In genomic region chr3:95627697-95628096, GRCh38 we compare ENCODE assay signal across 28 cellular contexts.
A peak's percentile ranks its signal among the peaks of the same experiment; 100 is the strongest.
DNase-seq lines count a peak whose midpoint lies in the region; ATAC-seq lines count a peak whose summit lies in the region.
"Had no signal": no experiment of that assay in that cellular context is flagged by ENCODE, and none has a peak within 500 bp of the region (broad histone marks: within the 10 kb centered on the region; RNA-seq: fewer than 3 reads in every experiment).

No MANE protein-coding gene starts in this region.

- H2BK15ac ChIP-seq in neuronal stem cell (ENCODE audit: low read length): no peak overlapping the region

- no peak overlapping the region for H3K18ac ChIP-seq in neuronal stem cell (ENCODE audit: low read length)

- H3K27ac ChIP-seq in HUES64 (ENCODE audit: low read depth, low read length): peak overlapping the region; percentile 10; the same call in 1 of the 2 replicates
- H3K27ac ChIP-seq in neuronal stem cell (replicated peaks; ENCODE audit: low read length): no peak overlapping the region
- H3K27ac ChIP-seq: 22Rv1, SJCRH30 had no signal

- no peak overlapping the region for H3K4ac ChIP-seq in neuronal stem cell (ENCODE audit: low read length)

- 95% methylated on average over 2 of the region's 2 CpGs for WGBS in HUES64
- no CpG with 5 or more reads among the region's 2 CpGs for WGBS in neuronal stem cell (ENCODE audit: extremely low coverage in 2 of 2, insufficient read length in 2 of 2, insufficient replicate concordance in 1 of 2), 2 donors

- peak; percentile 5 for DNase-seq in glomerular visceral epithelial cell (ENCODE audit: extremely low spot score)
- DNase-seq in neuronal stem cell (ENCODE audit: low spot score): no peak
- no peak for DNase-seq in stimulated activated naive B cell treated with anti-CD40 and anti-IgM and Interleukin-4, amounts not matched to agents 10 μg/mL and 1 μg/mL and 100 μg/mL, for 72 hours
- no peak for DNase-seq in superior temporal gyrus (ENCODE audit: extremely low spot score)
- DNase-seq in midbrain (lab: John Stamatoyannopoulos, UW): no peak
- DNase-seq: ACHN; BE2C; CD8-positive, alpha-beta memory T cell; DMS79 treated with DMSO at 0.1 percent for 48 hours; GF-D8; GOT3; Karpas-422; NCI-H1092; NCI-H1436; NCI-H187; NCI-H2081 treated with DMSO at 0.1 percent for 48 hours; NCI-H2171; NCI-H345; NCI-H510A treated with DMSO at 0.1 percent for 48 hours; PC-3; SJCRH30 had no signal

- no peaks in the 10 kb centered on the region for H3K36me3 Mint-ChIP-seq in stimulated activated naive B cell treated with anti-CD40 and anti-IgM and Interleukin-4, amounts not matched to agents 10 μg/mL and 1 μg/mL and 100 μg/mL, for 72 hours
- H3K36me3 Mint-ChIP-seq: CD14-positive monocyte; CD8-positive, alpha-beta memory T cell had no signal

- H3K9me3 Mint-ChIP-seq in stimulated activated naive B cell treated with anti-CD40 and anti-IgM and Interleukin-4, amounts not matched to agents 10 μg/mL and 1 μg/mL and 100 μg/mL, for 72 hours: no peaks in the 10 kb centered on the region

- H2BK120ac ChIP-seq in neuronal stem cell (ENCODE audit: low read depth, low read length): no peak overlapping the region

- no peak overlapping the region for H4K91ac ChIP-seq in neuronal stem cell (ENCODE audit: low read depth, low read length, poor library complexity)

- H3K9ac ChIP-seq in HUES64 (ENCODE audit: low read depth, low read length): no peak overlapping the region
- H3K9ac ChIP-seq in neuronal stem cell (ENCODE audit: low read depth, low read length, poor library complexity): no peak overlapping the region

- H3K4me1 ChIP-seq in HUES64 (ENCODE audit: insufficient read depth, low read length) (peaks cover 29% of the 10 kb centered on the region), neuronal stem cell (ENCODE audit: control insufficient read depth in 2 of 2, insufficient read depth in 1 of 2, low read depth in 1 of 2, low read length in 2 of 2) (no peaks in the 10 kb centered on the region)
- H3K4me1 ChIP-seq: BE2C, SJCRH30 had no signal

- peak; percentile 54 for ATAC-seq in GM18511 (IDR thresholded peaks at IDR 0.05; ENCODE audit: unreplicated experiment)
- ATAC-seq in stimulated activated naive B cell treated with anti-CD40 and anti-IgM and Interleukin-4, amounts not matched to agents 10 μg/mL and 1 μg/mL and 100 μg/mL, for 72 hours (replicated peaks): no peak
- ATAC-seq: HCT116, HepG2, PC-3, SK-N-SH treated with all-trans-retinoic acid at 6 μM for 48 hours had no signal

- peak overlapping the region; percentile 60 for H2AFZ ChIP-seq in neuronal stem cell (ENCODE audit: low read length)

- H3K79me1 ChIP-seq in neuronal stem cell (ENCODE audit: low read depth, low read length): no peaks in the 10 kb centered on the region

- no peaks in the 10 kb centered on the region for H3K9me3 ChIP-seq in HUES64 (ENCODE audit: insufficient read depth, low read depth, low read length)
- no peaks in the 10 kb centered on the region for H3K9me3 ChIP-seq in neuronal stem cell (replicated peaks in 1 of 2; ENCODE audit: control insufficient read depth in 2 of 2, insufficient read depth in 1 of 2, low read depth in 1 of 2, low read length in 2 of 2)
- H3K9me3 ChIP-seq: BE2C, SJCRH30 had no signal

- H3K23ac ChIP-seq in neuronal stem cell (ENCODE audit: low read depth, low read length, poor library complexity): no peak overlapping the region

- no peak overlapping the region for H2BK5ac ChIP-seq in neuronal stem cell (ENCODE audit: low read length)

- H3K27me3 ChIP-seq in HUES64 (ENCODE audit: insufficient read depth, low read length) (no peaks in the 10 kb centered on the region), neuronal stem cell (ENCODE audit: control insufficient read depth in 3 of 3, insufficient read depth in 3 of 3, low read depth in 1 of 3, low read length in 3 of 3) (no peaks in the 10 kb centered on the region)
- H3K27me3 ChIP-seq: BE2C, SJCRH30 had no signal

- H2BK12ac ChIP-seq in neuronal stem cell (ENCODE audit: low read length): no peak overlapping the region

- no peak overlapping the region for H2AK5ac ChIP-seq in neuronal stem cell (ENCODE audit: low read depth, low read length)

- no peaks in the 10 kb centered on the region for H3K4me1 Mint-ChIP-seq in stimulated activated naive B cell treated with anti-CD40 and anti-IgM and Interleukin-4, amounts not matched to agents 10 μg/mL and 1 μg/mL and 100 μg/mL, for 72 hours
- H3K4me1 Mint-ChIP-seq: CD14-positive monocyte; CD8-positive, alpha-beta memory T cell had no signal

- H3K36me3 ChIP-seq in HUES64 (ENCODE audit: insufficient read depth, low read length) (no peaks in the 10 kb centered on the region), neuronal stem cell (replicated peaks in 1 of 2; ENCODE audit: control insufficient read depth in 2 of 2, insufficient read depth in 2 of 2, low read length in 2 of 2) (no peaks in the 10 kb centered on the region)
- H3K36me3 ChIP-seq: BE2C, SJCRH30 had no signal

- no peak overlapping the region for H4K8ac ChIP-seq in neuronal stem cell (ENCODE audit: low read depth, low read length)

- H3K27ac Mint-ChIP-seq in stimulated activated naive B cell treated with anti-CD40 and anti-IgM and Interleukin-4, amounts not matched to agents 10 μg/mL and 1 μg/mL and 100 μg/mL, for 72 hours: no peak overlapping the region
- H3K27ac Mint-ChIP-seq: CD14-positive monocyte; CD8-positive, alpha-beta memory T cell had no signal

- no peak overlapping the region for H3K4me3 Mint-ChIP-seq in stimulated activated naive B cell treated with anti-CD40 and anti-IgM and Interleukin-4, amounts not matched to agents 10 μg/mL and 1 μg/mL and 100 μg/mL, for 72 hours
- H3K4me3 Mint-ChIP-seq: CD14-positive monocyte; CD8-positive, alpha-beta memory T cell had no signal

- H3K4me2 ChIP-seq in neuronal stem cell (ENCODE audit: insufficient read depth, low read length, poor library complexity, severe bottlenecking): no peak overlapping the region

- H3K4me3 ChIP-seq in HUES64 (ENCODE audit: low read length): no peak overlapping the region
- H3K4me3 ChIP-seq in neuronal stem cell (ENCODE audit: low read length in 2 of 2): no peak overlapping the region
- H3K4me3 ChIP-seq: SJCRH30 had no signal

- no peaks in the 10 kb centered on the region for H3K27me3 Mint-ChIP-seq in stimulated activated naive B cell treated with anti-CD40 and anti-IgM and Interleukin-4, amounts not matched to agents 10 μg/mL and 1 μg/mL and 100 μg/mL, for 72 hours
- H3K27me3 Mint-ChIP-seq: CD8-positive, alpha-beta memory T cell had no signal

- no peak overlapping the region for H3K14ac ChIP-seq in neuronal stem cell (ENCODE audit: low read length)
